ENCODE assay signal across 1 cellular context in the genomic region with DNA sequence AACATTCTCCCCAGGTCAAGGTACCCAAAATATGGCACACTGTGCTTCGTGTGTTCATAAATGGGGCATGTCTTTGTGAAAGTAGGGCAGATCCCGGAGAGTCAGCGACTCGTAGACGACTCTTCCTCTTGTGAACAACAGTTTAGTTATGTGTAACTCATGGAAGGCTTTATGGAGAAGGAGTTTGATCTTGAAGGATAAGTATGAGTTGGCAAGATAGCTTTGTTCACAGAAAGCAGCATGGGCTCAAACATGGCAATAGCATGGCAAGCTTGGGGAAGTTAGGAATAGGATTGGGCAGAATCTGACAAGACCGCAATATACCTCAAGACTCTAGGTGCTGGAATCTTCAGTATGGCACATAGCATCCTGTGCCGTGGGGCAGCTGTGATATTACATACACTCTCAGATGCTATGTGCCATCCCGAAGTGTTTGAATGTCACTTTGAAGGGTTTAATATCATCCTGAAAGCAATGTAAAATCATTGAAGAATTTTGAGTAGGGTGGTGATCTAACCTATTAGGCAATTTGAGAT.
TF ChIP-seq lines count a peak whose summit lies in the region.
"Not testable (repeated sequence)": the region's sequence is repeated elsewhere in the genome, so short reads cannot be mapped to it uniquely, and the experiment has no call there.

No MANE protein-coding gene starts in this region.

TF ChIP-seq in K562, 482 proteins besides CTCF, POLR2A, EP300 and RAD21:
- TF ChIP-seq, protein P1, sequence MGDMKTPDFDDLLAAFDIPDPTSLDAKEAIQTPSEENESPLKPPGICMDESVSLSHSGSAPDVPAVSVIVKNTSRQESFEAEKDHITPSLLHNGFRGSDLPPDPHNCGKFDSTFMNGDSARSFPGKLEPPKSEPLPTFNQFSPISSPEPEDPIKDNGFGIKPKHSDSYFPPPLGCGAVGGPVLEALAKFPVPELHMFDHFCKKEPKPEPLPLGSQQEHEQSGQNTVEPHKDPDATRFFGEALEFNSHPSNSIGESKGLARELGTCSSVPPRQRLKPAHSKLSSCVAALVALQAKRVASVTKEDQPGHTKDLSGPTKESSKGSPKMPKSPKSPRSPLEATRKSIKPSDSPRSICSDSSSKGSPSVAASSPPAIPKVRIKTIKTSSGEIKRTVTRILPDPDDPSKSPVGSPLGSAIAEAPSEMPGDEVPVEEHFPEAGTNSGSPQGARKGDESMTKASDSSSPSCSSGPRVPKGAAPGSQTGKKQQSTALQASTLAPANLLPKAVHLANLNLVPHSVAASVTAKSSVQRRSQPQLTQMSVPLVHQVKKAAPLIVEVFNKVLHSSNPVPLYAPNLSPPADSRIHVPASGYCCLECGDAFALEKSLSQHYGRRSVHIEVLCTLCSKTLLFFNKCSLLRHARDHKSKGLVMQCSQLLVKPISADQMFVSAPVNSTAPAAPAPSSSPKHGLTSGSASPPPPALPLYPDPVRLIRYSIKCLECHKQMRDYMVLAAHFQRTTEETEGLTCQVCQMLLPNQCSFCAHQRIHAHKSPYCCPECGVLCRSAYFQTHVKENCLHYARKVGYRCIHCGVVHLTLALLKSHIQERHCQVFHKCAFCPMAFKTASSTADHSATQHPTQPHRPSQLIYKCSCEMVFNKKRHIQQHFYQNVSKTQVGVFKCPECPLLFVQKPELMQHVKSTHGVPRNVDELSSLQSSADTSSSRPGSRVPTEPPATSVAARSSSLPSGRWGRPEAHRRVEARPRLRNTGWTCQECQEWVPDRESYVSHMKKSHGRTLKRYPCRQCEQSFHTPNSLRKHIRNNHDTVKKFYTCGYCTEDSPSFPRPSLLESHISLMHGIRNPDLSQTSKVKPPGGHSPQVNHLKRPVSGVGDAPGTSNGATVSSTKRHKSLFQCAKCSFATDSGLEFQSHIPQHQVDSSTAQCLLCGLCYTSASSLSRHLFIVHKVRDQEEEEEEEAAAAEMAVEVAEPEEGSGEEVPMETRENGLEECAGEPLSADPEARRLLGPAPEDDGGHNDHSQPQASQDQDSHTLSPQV (IDR thresholded peaks at IDR 0.05): peak; percentile 68
- TF ChIP-seq, protein P2, sequence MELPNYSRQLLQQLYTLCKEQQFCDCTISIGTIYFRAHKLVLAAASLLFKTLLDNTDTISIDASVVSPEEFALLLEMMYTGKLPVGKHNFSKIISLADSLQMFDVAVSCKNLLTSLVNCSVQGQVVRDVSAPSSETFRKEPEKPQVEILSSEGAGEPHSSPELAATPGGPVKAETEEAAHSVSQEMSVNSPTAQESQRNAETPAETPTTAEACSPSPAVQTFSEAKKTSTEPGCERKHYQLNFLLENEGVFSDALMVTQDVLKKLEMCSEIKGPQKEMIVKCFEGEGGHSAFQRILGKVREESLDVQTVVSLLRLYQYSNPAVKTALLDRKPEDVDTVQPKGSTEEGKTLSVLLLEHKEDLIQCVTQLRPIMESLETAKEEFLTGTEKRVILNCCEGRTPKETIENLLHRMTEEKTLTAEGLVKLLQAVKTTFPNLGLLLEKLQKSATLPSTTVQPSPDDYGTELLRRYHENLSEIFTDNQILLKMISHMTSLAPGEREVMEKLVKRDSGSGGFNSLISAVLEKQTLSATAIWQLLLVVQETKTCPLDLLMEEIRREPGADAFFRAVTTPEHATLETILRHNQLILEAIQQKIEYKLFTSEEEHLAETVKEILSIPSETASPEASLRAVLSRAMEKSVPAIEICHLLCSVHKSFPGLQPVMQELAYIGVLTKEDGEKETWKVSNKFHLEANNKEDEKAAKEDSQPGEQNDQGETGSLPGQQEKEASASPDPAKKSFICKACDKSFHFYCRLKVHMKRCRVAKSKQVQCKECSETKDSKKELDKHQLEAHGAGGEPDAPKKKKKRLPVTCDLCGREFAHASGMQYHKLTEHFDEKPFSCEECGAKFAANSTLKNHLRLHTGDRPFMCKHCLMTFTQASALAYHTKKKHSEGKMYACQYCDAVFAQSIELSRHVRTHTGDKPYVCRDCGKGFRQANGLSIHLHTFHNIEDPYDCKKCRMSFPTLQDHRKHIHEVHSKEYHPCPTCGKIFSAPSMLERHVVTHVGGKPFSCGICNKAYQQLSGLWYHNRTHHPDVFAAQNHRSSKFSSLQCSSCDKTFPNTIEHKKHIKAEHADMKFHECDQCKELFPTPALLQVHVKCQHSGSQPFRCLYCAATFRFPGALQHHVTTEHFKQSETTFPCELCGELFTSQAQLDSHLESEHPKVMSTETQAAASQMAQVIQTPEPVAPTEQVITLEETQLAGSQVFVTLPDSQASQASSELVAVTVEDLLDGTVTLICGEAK (IDR thresholded peaks at IDR 0.05): peak; percentile 6; the same call in 1 of the 2 replicates
- TF ChIP-seq, protein P2 (CRISPR knock-in tag; IDR thresholded peaks at IDR 0.05): not testable (repeated sequence)
- 0 out of 2 replicates have a peak, but pooled peaks have one; percentile 1 for TF ChIP-seq ADNP (tag; IDR thresholded peaks at IDR 0.05)
